20 cellular contexts compared by ENCODE assay signal in genomic region chr15:39365873-39366272, GRCh38.
DNase-seq lines count a peak whose midpoint lies in the region; ATAC-seq and TF ChIP-seq lines count a peak whose summit lies in the region.
"Had no signal": no experiment of that assay in that cellular context is flagged by ENCODE, and none has a peak within 500 bp of the region (broad histone marks: within the 10 kb centered on the region; RNA-seq: fewer than 3 reads in every experiment).

No MANE protein-coding gene starts in this region.

- peaks cover 20% of the 10 kb centered on the region for H3K9me3 Mint-ChIP-seq in nephron

- TF ChIP-seq CTCF in nephron (IDR thresholded peaks at IDR 0.05; ENCODE audit: unreplicated experiment in 3 of 3) = no peak

- ATAC-seq in GM18517 (IDR thresholded peaks at IDR 0.05; ENCODE audit: unreplicated experiment) = peak; percentile 57
- peak; percentile 72 for ATAC-seq in HG02623 (IDR thresholded peaks at IDR 0.05; ENCODE audit: unreplicated experiment)
- peak; percentile 61 for ATAC-seq in HG03520 (IDR thresholded peaks at IDR 0.05; ENCODE audit: unreplicated experiment)
- ATAC-seq in GM18868 (IDR thresholded peaks at IDR 0.05; ENCODE audit: unreplicated experiment) = no peak
- ATAC-seq in HG03039 (IDR thresholded peaks at IDR 0.05; ENCODE audit: unreplicated experiment) = no peak
- ATAC-seq: CD8-positive, alpha-beta T cell; Panc1; SK-N-SH treated with all-trans-retinoic acid at 6 μM for 48 hours; T-helper 17 cell had no signal

- DNase-seq in NCI-H2227 treated with DMSO at 0.1 percent for 48 hours (lab: John Stamatoyannopoulos, UW) (no peak), NCI-H2107 (lab: John Stamatoyannopoulos, UW) (no peak)
- DNase-seq: CD8-positive, alpha-beta T cell; GF-D8; H9; KG1; NCI-H1092; NCI-H1694; NCI-H774; Right ventricle myocardium superior; T-helper 17 cell had no signal

- H3K27me3 Mint-ChIP-seq in nephron (ENCODE audit: low read depth) = no peaks in the 10 kb centered on the region

- H3K4me3 Mint-ChIP-seq in nephron = no peak overlapping the region
- H3K4me3 Mint-ChIP-seq: B cell; CD8-positive, alpha-beta T cell; H9; T-helper 17 cell had no signal

- H3K4me1 Mint-ChIP-seq in nephron = peaks cover 69% of the 10 kb centered on the region
- H3K4me1 Mint-ChIP-seq: B cell, T-helper 17 cell had no signal

- no peaks in the 10 kb centered on the region for H3K36me3 Mint-ChIP-seq in nephron (ENCODE audit: low read depth)
- H3K36me3 Mint-ChIP-seq: CD8-positive, alpha-beta T cell had no signal

- H3K27ac Mint-ChIP-seq in nephron = peak overlapping the region; percentile 14 to 54 (median 39)
- H3K27ac Mint-ChIP-seq: B cell; CD8-positive, alpha-beta T cell; H9; T-helper 17 cell had no signal

Comparison
In these comparisons a context has a peak if more than half of its experiments do, and no peak if none do; other contexts are left out.
1. ATAC-seq: peak in GM18517 (single experiment), HG02623 (single experiment) and HG03520 (single experiment); none in GM18868 (single experiment) and HG03039 (single experiment).